ENCODE assay signal across 9 cellular contexts in genomic region chr3:46812237-46812791, GRCh38.
DNase-seq lines count a peak whose midpoint lies in the region; ATAC-seq and FAIRE-seq lines count a peak whose summit lies in the region.
"Had no signal": no experiment of that assay in that cellular context is flagged by ENCODE, and none has a peak within 500 bp of the region (broad histone marks: within the 10 kb centered on the region; RNA-seq: fewer than 3 reads in every experiment).

No MANE protein-coding gene starts in this region.

- DNase-seq in GM19239 (ENCODE audit: insufficient read length, low spot score) (peak; percentile 36), T follicular helper cell (ENCODE audit: low read depth) (peak; percentile 52), amniotic epithelial cell (ENCODE audit: low read depth) (peak; percentile 25)
- peak; percentile 78 for DNase-seq in stimulated activated CD4-positive, alpha-beta T cell treated with anti-CD3 and anti-CD28 coated beads, Interleukin-12 subunit alpha, Interleukin-12 subunit beta, amount 100 ng/mL, for 4 hours

- FAIRE-seq in GM19239 (lab: Jason Lieb, UNC): no peak
- FAIRE-seq: TTC549 had no signal

- peak overlapping the region; percentile 39 for H3K4me3 ChIP-seq in iPS-11a (ENCODE audit: low read depth, low read length)

- ATAC-seq in HG02884 (IDR thresholded peaks at IDR 0.05; ENCODE audit: unreplicated experiment) (no peak), HG03521 (IDR thresholded peaks at IDR 0.05; ENCODE audit: unreplicated experiment) (no peak), HG03025 (IDR thresholded peaks at IDR 0.05; ENCODE audit: low FRiP score, unreplicated experiment) (no peak)

Comparison
In these comparisons a context has a peak if more than half of its experiments do, and no peak if none do; other contexts are left out.
1. DNase-seq: peak in every context shown above with its lines; median percentile 78 in stimulated activated CD4-positive, alpha-beta T cell treated with anti-CD3 and anti-CD28 coated beads, Interleukin-12 subunit alpha, Interleukin-12 subunit beta, amount 100 ng/mL, for 4 hours; 52 in T follicular helper cell; 36 in GM19239; 25 in amniotic epithelial cell.